ENCODE assay signal across 28 cellular contexts in genomic region chr1:18815203-18815531, GRCh38. TPM values are rescaled to one million over a fixed set of nuclear protein-coding genes. Genes with fewer than 3 reads are reported as not detected.
DNase-seq lines count a peak whose midpoint lies in the region; ATAC-seq and TF ChIP-seq lines count a peak whose summit lies in the region.
"Had no signal": no experiment of that assay in that cellular context is flagged by ENCODE, and none has a peak within 500 bp of the region (broad histone marks: within the 10 kb centered on the region; RNA-seq: fewer than 3 reads in every experiment).

No MANE protein-coding gene starts in this region.

- H2BK5ac ChIP-seq in neuronal stem cell (ENCODE audit: low read length): no peak overlapping the region

- H3K27ac Mint-ChIP-seq in natural killer cell treated with Interleukin-12 subunit alpha and Interleukin-12 subunit beta and Interleukin-15 and Interleukin-18, amount 100 ng/mL, for 72 hours: no peak overlapping the region
- H3K27ac Mint-ChIP-seq in natural killer cell: no peak overlapping the region
- H3K27ac Mint-ChIP-seq: CD14-positive monocyte; CD4-positive, alpha-beta memory T cell; CD4-positive, CD25-positive, alpha-beta regulatory T cell; CD8-positive, alpha-beta memory T cell had no signal

- peaks cover 16 to 21% of the 10 kb centered on the region in 2 donors for H3K4me1 Mint-ChIP-seq in natural killer cell treated with Interleukin-12 subunit alpha and Interleukin-12 subunit beta and Interleukin-15 and Interleukin-18, amount 100 ng/mL, for 72 hours (ENCODE audit: low read depth in 2 of 2)
- peaks cover 21 to 30% of the 10 kb centered on the region in 2 donors for H3K4me1 Mint-ChIP-seq in natural killer cell
- H3K4me1 Mint-ChIP-seq: CD14-positive monocyte; CD4-positive, alpha-beta memory T cell; CD4-positive, CD25-positive, alpha-beta regulatory T cell; CD8-positive, alpha-beta memory T cell had no signal

- H2BK12ac ChIP-seq in neuronal stem cell (ENCODE audit: low read length): no peak overlapping the region

- no peak overlapping the region for H2AK5ac ChIP-seq in neuronal stem cell (ENCODE audit: low read depth, low read length)

- H3K4me3 Mint-ChIP-seq in natural killer cell treated with Interleukin-12 subunit alpha and Interleukin-12 subunit beta and Interleukin-15 and Interleukin-18, amount 100 ng/mL, for 72 hours: no peak overlapping the region
- no peak overlapping the region for H3K4me3 Mint-ChIP-seq in natural killer cell
- H3K4me3 Mint-ChIP-seq: CD14-positive monocyte; CD4-positive, alpha-beta memory T cell; CD4-positive, CD25-positive, alpha-beta regulatory T cell; CD8-positive, alpha-beta memory T cell had no signal

- H3K27me3 ChIP-seq in SJCRH30: no peaks in the 10 kb centered on the region
- peaks cover 0 to 21% (median 13%) of the 10 kb centered on the region in 3 experiments for H3K27me3 ChIP-seq in neuronal stem cell (ENCODE audit: control insufficient read depth in 3 of 3, insufficient read depth in 3 of 3, low read depth in 1 of 3, low read length in 3 of 3)
- no peaks in the 10 kb centered on the region for H3K27me3 ChIP-seq in WERI-Rb-1 (ENCODE audit: insufficient read depth, low read depth, severe bottlenecking)
- H3K27me3 ChIP-seq: BE2C had no signal

- no CpG with 5 or more reads among the region's 4 CpGs for WGBS in neuronal stem cell (ENCODE audit: extremely low coverage in 2 of 2, insufficient read length in 2 of 2, insufficient replicate concordance in 1 of 2), 2 donors

- H3K4me3 ChIP-seq in SJCRH30 (no peak overlapping the region), neuronal stem cell (ENCODE audit: low read length in 2 of 2) (no peak overlapping the region), WERI-Rb-1 (ENCODE audit: low read depth, low read length) (no peak overlapping the region)
- H3K4me3 ChIP-seq: BLaER1, GM12878 had no signal

- peak; percentile 22 for DNase-seq in natural killer cell treated with Interleukin-12 subunit alpha and Interleukin-12 subunit beta and Interleukin-15 and Interleukin-18, amount 100 ng/mL, for 72 hours (ENCODE audit: low spot score)
- DNase-seq in natural killer cell (no peak), SJCRH30 (no peak), neuronal stem cell (ENCODE audit: low spot score) (no peak), WERI-Rb-1 (no peak)
- DNase-seq: 8988T; ACHN; BE2C; C1 segment of cervical spinal cord; CD4-positive, alpha-beta memory T cell; CD4-positive, CD25-positive, alpha-beta regulatory T cell; CD8-positive, alpha-beta memory T cell; COR-L47; DMS 273 treated with DMSO at 0.1 percent for 48 hours; DMS153; DMS53; DMS79; DND-41; EL; GDM1 had no signal

- no peaks in the 10 kb centered on the region for H3K36me3 Mint-ChIP-seq in natural killer cell treated with Interleukin-12 subunit alpha and Interleukin-12 subunit beta and Interleukin-15 and Interleukin-18, amount 100 ng/mL, for 72 hours
- H3K36me3 Mint-ChIP-seq in natural killer cell: no peaks in the 10 kb centered on the region
- H3K36me3 Mint-ChIP-seq: CD14-positive monocyte; CD4-positive, alpha-beta memory T cell; CD4-positive, CD25-positive, alpha-beta regulatory T cell; CD8-positive, alpha-beta memory T cell had no signal

- no peak overlapping the region for H2BK15ac ChIP-seq in neuronal stem cell (ENCODE audit: low read length)

- no peak overlapping the region for H3K14ac ChIP-seq in neuronal stem cell (ENCODE audit: low read length)

- H4K8ac ChIP-seq in neuronal stem cell (ENCODE audit: low read depth, low read length): no peak overlapping the region

- H2AFZ ChIP-seq in neuronal stem cell (ENCODE audit: low read length): no peak overlapping the region

- H3K4ac ChIP-seq in neuronal stem cell (ENCODE audit: low read length): no peak overlapping the region

- H3K36me3 ChIP-seq in SJCRH30 (no peaks in the 10 kb centered on the region), neuronal stem cell (replicated peaks in 1 of 2; ENCODE audit: control insufficient read depth in 2 of 2, insufficient read depth in 2 of 2, low read length in 2 of 2) (no peaks in the 10 kb centered on the region), WERI-Rb-1 (no peaks in the 10 kb centered on the region)
- H3K36me3 ChIP-seq: BE2C, BLaER1 had no signal

- H3K18ac ChIP-seq in neuronal stem cell (ENCODE audit: low read length): peak overlapping the region; percentile 4

- H3K9me3 ChIP-seq in SJCRH30 (replicated peaks) (no peaks in the 10 kb centered on the region), neuronal stem cell (replicated peaks in 1 of 2; ENCODE audit: control insufficient read depth in 2 of 2, insufficient read depth in 1 of 2, low read depth in 1 of 2, low read length in 2 of 2) (no peaks in the 10 kb centered on the region), WERI-Rb-1 (ENCODE audit: severe bottlenecking) (no peaks in the 10 kb centered on the region)
- H3K9me3 ChIP-seq: BE2C, BLaER1 had no signal

- no peak overlapping the region for H4K91ac ChIP-seq in neuronal stem cell (ENCODE audit: low read depth, low read length, poor library complexity)

- intact Hi-C loops in natural killer cell (cut with micrococcal nuclease): no loop called here

- no peak for ATAC-seq in natural killer cell treated with Interleukin-12 subunit alpha and Interleukin-12 subunit beta and Interleukin-15 and Interleukin-18, amount 100 ng/mL, for 72 hours
- ATAC-seq in natural killer cell: no peak
- ATAC-seq in activated CD4-positive, CD25-positive, alpha-beta regulatory T cell treated with anti-CD3 and anti-CD28 coated beads, Interleukin-2, amount 50 U/mL, for 24 hours: no peak
- ATAC-seq: GM12878 had no signal

- no peak overlapping the region for H2BK120ac ChIP-seq in neuronal stem cell (ENCODE audit: low read depth, low read length)

- no peaks in the 10 kb centered on the region for H3K79me1 ChIP-seq in neuronal stem cell (ENCODE audit: low read depth, low read length)

- H3K4me1 ChIP-seq in SJCRH30 (peaks cover 25% of the 10 kb centered on the region), neuronal stem cell (ENCODE audit: control insufficient read depth in 2 of 2, insufficient read depth in 1 of 2, low read depth in 1 of 2, low read length in 2 of 2) (peaks cover 0 to 3% of the 10 kb centered on the region in 2 donors)
- H3K4me1 ChIP-seq: BE2C had no signal

- H3K23ac ChIP-seq in neuronal stem cell (ENCODE audit: low read depth, low read length, poor library complexity): no peak overlapping the region

- H3K9me3 Mint-ChIP-seq in natural killer cell treated with Interleukin-12 subunit alpha and Interleukin-12 subunit beta and Interleukin-15 and Interleukin-18, amount 100 ng/mL, for 72 hours: no peaks in the 10 kb centered on the region
- no peaks in the 10 kb centered on the region for H3K9me3 Mint-ChIP-seq in natural killer cell
- H3K9me3 Mint-ChIP-seq: CD4-positive, alpha-beta memory T cell; CD4-positive, CD25-positive, alpha-beta regulatory T cell; CD8-positive, alpha-beta memory T cell had no signal

- H3K9ac ChIP-seq in neuronal stem cell (ENCODE audit: low read depth, low read length, poor library complexity): no peak overlapping the region
- H3K9ac ChIP-seq: BLaER1 had no signal

- no peak overlapping the region for H3K4me2 ChIP-seq in neuronal stem cell (ENCODE audit: insufficient read depth, low read length, poor library complexity, severe bottlenecking)

- peak overlapping the region; percentile 38; the same call in 1 of the 2 replicates for H3K27ac ChIP-seq in SJCRH30
- H3K27ac ChIP-seq in neuronal stem cell (replicated peaks; ENCODE audit: low read length): no peak overlapping the region
- H3K27ac ChIP-seq in WERI-Rb-1: no peak overlapping the region
- H3K27ac ChIP-seq: BLaER1 had no signal

- no peak for TF ChIP-seq CTCF in natural killer cell (IDR thresholded peaks at IDR 0.05)
- TF ChIP-seq CTCF in WERI-Rb-1 (IDR thresholded peaks at IDR 0.05; ENCODE audit: low read depth, low read length): no peak

- peaks cover 27 to 38% of the 10 kb centered on the region in 2 donors for H3K27me3 Mint-ChIP-seq in natural killer cell treated with Interleukin-12 subunit alpha and Interleukin-12 subunit beta and Interleukin-15 and Interleukin-18, amount 100 ng/mL, for 72 hours
- H3K27me3 Mint-ChIP-seq in natural killer cell (ENCODE audit: low read depth in 2 of 2): peaks cover 41 to 43% of the 10 kb centered on the region in 2 donors

RNA-seq across cellular contexts. Expression of gene TAS1R2, which starts 44.3 kb away (rescaled TPM):
- total RNA-seq in natural killer cell treated with Interleukin-12 subunit alpha and Interleukin-12 subunit beta and Interleukin-15 and Interleukin-18, amount 100 ng/mL, for 72 hours: not detected
- total RNA-seq in natural killer cell: not detected
- not detected in 2 replicates for total RNA-seq in SJCRH30 (2014; rRNA removed; shearing (Covaris generic))
- not detected for polyA plus RNA-seq in neuronal stem cell (2013, experiment 1 of 2)
- not detected for polyA plus RNA-seq in neuronal stem cell (2013, experiment 2 of 2)
- total RNA-seq: A673; CD4-positive, alpha-beta memory T cell; CD4-positive, CD25-positive, alpha-beta regulatory T cell; CD8-positive, alpha-beta memory T cell; Daoy; G401; GM12878 had no signal
- polyA plus RNA-seq: AG04450; CD14-positive monocyte; CD4-positive, alpha-beta memory T cell; CD4-positive, CD25-positive, alpha-beta regulatory T cell; CD8-positive, alpha-beta memory T cell; GM12878 had no signal
